ENCODE assay signal across 21 cellular contexts in genomic region chr4:14592950-14593349, GRCh38.
"Had no signal": no experiment of that assay in that cellular context is flagged by ENCODE, and none has a peak within 500 bp of the region (broad histone marks: within the 10 kb centered on the region; RNA-seq: fewer than 3 reads in every experiment).

No MANE protein-coding gene starts in this region.

- H3K4me3 Mint-ChIP-seq: IgD-negative memory B cell had no signal

- H3K4me3 ChIP-seq: K562 had no signal

- DNase-seq: Kasumi-1, MM.1S, NCI-H1105, NCI-H1417, NCI-H1436 treated with DMSO at 0.1 percent for 48 hours, NCI-H1694, NCI-H187 treated with DMSO at 0.1 percent for 48 hours, NCI-H2029 treated with DMSO at 0.1 percent for 48 hours, NCI-H2171 treated with DMSO at 0.1 percent for 48 hours, NCI-H345, NCI-H446 treated with DMSO at 0.1 percent for 48 hours, NCI-H510A treated with DMSO at 0.1 percent for 48 hours, NCI-H69, NCI-H774, Right ventricle myocardium superior, SIG-M5, SK-N-SH had no signal

- H3K4me2 ChIP-seq: KMS-11, SK-N-SH had no signal

- H3K27ac ChIP-seq: KMS-11 had no signal

- ATAC-seq: K562, Panc1 had no signal

- H3K27me3 Mint-ChIP-seq: IgD-negative memory B cell had no signal

- H3K36me3 Mint-ChIP-seq: IgD-negative memory B cell had no signal

- H3K27ac Mint-ChIP-seq: IgD-negative memory B cell had no signal
